In the genomic region with DNA sequence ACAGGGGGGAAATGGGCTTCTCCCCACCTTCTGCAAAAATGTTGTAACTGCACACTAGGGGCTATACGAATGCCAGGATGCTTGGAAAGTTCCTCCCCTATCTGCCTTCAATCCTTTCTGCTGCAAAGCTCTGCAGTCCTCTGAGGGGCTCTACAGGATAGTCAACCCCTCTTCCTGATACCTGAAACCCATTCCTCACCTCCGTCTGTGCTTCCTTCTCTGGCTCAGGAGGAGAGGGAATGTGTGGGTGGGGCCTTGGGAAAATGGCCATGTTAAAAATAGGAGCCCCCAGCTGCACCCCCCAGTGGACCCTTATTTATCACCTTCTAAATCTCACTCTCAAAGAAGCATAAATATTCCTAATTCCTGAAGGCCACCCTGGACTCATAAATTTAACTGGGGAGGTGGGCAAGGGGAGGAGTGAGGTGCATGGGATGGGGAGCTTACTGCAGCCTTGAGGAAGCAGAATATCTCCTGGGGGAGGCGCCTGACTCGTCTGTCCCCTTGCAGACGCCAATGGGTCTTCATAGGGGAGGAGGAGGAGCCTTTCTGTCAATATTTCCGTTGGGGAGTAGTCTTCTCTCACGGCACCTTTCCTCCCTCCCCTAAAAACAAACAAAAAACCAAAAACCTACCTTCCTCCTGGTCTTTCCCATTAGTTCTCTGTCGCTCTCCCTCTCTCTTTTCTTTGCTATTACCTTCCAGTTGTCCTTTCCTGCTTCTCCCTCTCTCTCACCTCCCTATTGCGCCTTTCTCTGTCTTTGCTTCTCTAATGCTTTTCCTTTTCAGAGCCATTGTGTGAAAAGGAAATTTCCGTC, we compare ENCODE assay signal across 8 cellular contexts. TPM values are rescaled to one million over a fixed set of nuclear protein-coding genes. Genes with fewer than 3 reads are reported as not detected.
DNase-seq lines count a peak whose midpoint lies in the region; ATAC-seq and TF ChIP-seq lines count a peak whose summit lies in the region.

No MANE protein-coding gene starts in this region.

- H3K27ac ChIP-seq in DOHH2 (ENCODE audit: low read depth, low read length) (peak overlapping the region; percentile 94), HUES64 (ENCODE audit: low read depth, low read length) (peak overlapping the region; percentile 1; the same call in 1 of the 2 replicates), SK-N-MC (peak overlapping the region; percentile 95)

- peaks cover 6% of the 10 kb centered on the region; the same call in 1 of the 2 replicates for H3F3A ChIP-seq in DOHH2 (ENCODE audit: control insufficient read depth, insufficient read depth)

- H3K9me2 ChIP-seq in DOHH2 (replicated peaks; ENCODE audit: control insufficient read depth, low read length): no peaks in the 10 kb centered on the region

- DNase-seq in SK-N-MC (ENCODE audit: low read depth, low spot score) (no peak), dermis blood vessel endothelial cell (peak; percentile 48), SIG-M5 treated with dmso at 0.1 percent for 504 hours (lab: John Stamatoyannopoulos, UW; ENCODE audit: unreplicated experiment) (no peak), iPS-NIHi11 (ENCODE audit: low spot score) (no peak)

- H3K9ac ChIP-seq in HUES64 (ENCODE audit: low read depth, low read length) (peak overlapping the region; percentile 65; the same call in 1 of the 2 replicates), SK-N-MC (ENCODE audit: insufficient read length) (peak overlapping the region; percentile 84)

- H3K9me3 ChIP-seq in DOHH2 (ENCODE audit: control insufficient read depth, insufficient read depth, low read length) (no peaks in the 10 kb centered on the region), HUES64 (ENCODE audit: insufficient read depth, low read depth, low read length) (no peaks in the 10 kb centered on the region), SK-N-MC (ENCODE audit: low read depth, low read length) (no peaks in the 10 kb centered on the region), neuron (ENCODE audit: low read length) (no peaks in the 10 kb centered on the region)

- peak; percentile 23 for TF ChIP-seq CTCF in DOHH2 (IDR thresholded peaks at IDR 0.05; ENCODE audit: low read depth, low read length, poor library complexity, severe bottlenecking)

- H4K20me1 ChIP-seq in DOHH2 (ENCODE audit: control insufficient read depth, insufficient read depth, low read depth, low read length): no peaks in the 10 kb centered on the region

- H3K36me3 ChIP-seq in DOHH2 (ENCODE audit: control insufficient read depth, low read length) (0 out of 2 replicates have a peak, but pooled peaks cover 3% of the 10 kb centered on the region), HUES64 (ENCODE audit: insufficient read depth, low read length) (no peaks in the 10 kb centered on the region), SK-N-MC (ENCODE audit: insufficient read depth, low read length) (no peaks in the 10 kb centered on the region), neuron (ENCODE audit: insufficient read depth, low read length) (no peaks in the 10 kb centered on the region)

- ATAC-seq in GM18519 (IDR thresholded peaks at IDR 0.05; ENCODE audit: low FRiP score, unreplicated experiment): no peak

- peaks cover 47% of the 10 kb centered on the region for H3K4me1 ChIP-seq in DOHH2 (ENCODE audit: control insufficient read depth, low read length)
- peaks cover 59% of the 10 kb centered on the region for H3K4me1 ChIP-seq in HUES64 (ENCODE audit: insufficient read depth, low read length)
- peaks cover 69% of the 10 kb centered on the region for H3K4me1 ChIP-seq in neuron (ENCODE audit: insufficient read depth, low read length)

- H3K4me3 ChIP-seq in DOHH2 (ENCODE audit: low read length): peak overlapping the region; percentile 100
- peak overlapping the region; percentile 71 for H3K4me3 ChIP-seq in HUES64 (ENCODE audit: low read length)
- peak overlapping the region; percentile 94 for H3K4me3 ChIP-seq in SK-N-MC
- peak overlapping the region; percentile 64 for H3K4me3 ChIP-seq in neuron (ENCODE audit: low read length)

- 9% methylated on average over 9 of the region's 10 CpGs for WGBS in HUES64

- no peak overlapping the region for H2AFZ ChIP-seq in neuron (ENCODE audit: low read depth, low read length)

- peak overlapping the region; percentile 100 for H3K4me2 ChIP-seq in DOHH2 (ENCODE audit: low read length)

- peaks cover 8% of the 10 kb centered on the region for H3K79me2 ChIP-seq in DOHH2 (ENCODE audit: control insufficient read depth, low read length)

- H3K27me3 ChIP-seq in DOHH2 (ENCODE audit: control insufficient read depth, low read length): no peaks in the 10 kb centered on the region
- H3K27me3 ChIP-seq in HUES64 (ENCODE audit: insufficient read depth, low read length): no peaks in the 10 kb centered on the region
- no peaks in the 10 kb centered on the region for H3K27me3 ChIP-seq in neuron (ENCODE audit: insufficient read depth, low read length)

RNA-seq across cellular contexts. Expression of gene GPR84, which starts 6.3 kb away (rescaled TPM):
- not detected for polyA plus RNA-seq in HUES64 (2013, experiment 1 of 2)
- not detected for polyA plus RNA-seq in HUES64 (2013, experiment 2 of 2)
- total RNA-seq in dermis blood vessel endothelial cell: under 0.01 and 0.05 TPM in 2 replicates

RNA-seq across cellular contexts. Expression of gene ZNF385A, which starts 26.5 kb away (rescaled TPM):
- 15.0 TPM for polyA plus RNA-seq in HUES64 (2013, experiment 1 of 2)
- 23.6 TPM for polyA plus RNA-seq in HUES64 (2013, experiment 2 of 2)
- 2.2 and 4.0 TPM in 2 replicates for total RNA-seq in dermis blood vessel endothelial cell

RNA-seq across cellular contexts. Expression of gene COPZ1, which starts 33.1 kb away (rescaled TPM):
- polyA plus RNA-seq in HUES64 (2013, experiment 1 of 2): 74.1 TPM
- 82.3 TPM for polyA plus RNA-seq in HUES64 (2013, experiment 2 of 2)
- 111 and 159 TPM in 2 replicates for total RNA-seq in dermis blood vessel endothelial cell

RNA-seq across cellular contexts. Expression of gene NFE2, which starts 57.2 kb away (rescaled TPM):
- 1.3 TPM for polyA plus RNA-seq in HUES64 (2013, experiment 1 of 2)
- polyA plus RNA-seq in HUES64 (2013, experiment 2 of 2): 2.3 TPM
- not detected in 2 replicates for total RNA-seq in dermis blood vessel endothelial cell

Comparison
In these comparisons a context has a peak if more than half of its experiments do, and no peak if none do; other contexts are left out.
1. H3K27ac ChIP-seq: peak in every context shown above with its lines; median percentile 95 in SK-N-MC; 94 in DOHH2; 1 in HUES64.